ENCODE assay signal across 16 cellular contexts in the genomic region with DNA sequence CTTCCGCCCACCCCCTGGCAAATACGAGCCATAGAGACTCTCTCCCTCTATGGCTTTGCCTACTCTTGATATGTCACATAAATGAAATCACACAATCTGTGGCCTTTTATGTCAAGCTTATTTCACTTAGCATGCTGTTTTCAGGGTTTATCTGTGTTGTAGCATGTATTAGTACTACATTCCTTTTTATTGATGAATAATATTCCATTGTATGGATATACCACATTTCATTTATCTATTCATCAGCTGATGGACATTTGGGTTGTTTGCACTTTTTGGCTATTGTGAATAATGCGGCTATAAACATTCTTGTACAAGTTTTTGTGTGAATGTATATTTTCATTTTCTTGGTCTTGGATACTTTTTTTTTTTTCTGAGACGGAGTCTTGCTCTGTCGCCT.
"Had no signal": no experiment of that assay in that cellular context is flagged by ENCODE, and none has a peak within 500 bp of the region (broad histone marks: within the 10 kb centered on the region; RNA-seq: fewer than 3 reads in every experiment).

No MANE protein-coding gene starts in this region.

- H3K27me3 ChIP-seq: dorsolateral prefrontal cortex, esophagus muscularis mucosa, foreskin keratinocyte, gastroesophageal sphincter, heart left ventricle, hepatocyte, left lung had no signal

- H3K79me2 ChIP-seq: hepatocyte had no signal

- H2AFZ ChIP-seq: hepatocyte had no signal

- H3K27ac ChIP-seq: coronary artery, dorsolateral prefrontal cortex, esophagus muscularis mucosa, foreskin keratinocyte, gastroesophageal sphincter, heart left ventricle, hepatocyte, left lung, lower lobe of right lung had no signal

- H3K4me2 ChIP-seq: hepatocyte had no signal

- H3K4me1 ChIP-seq: esophagus muscularis mucosa, gastroesophageal sphincter, heart left ventricle, left lung had no signal

- H3K4me3 ChIP-seq: coronary artery, dorsolateral prefrontal cortex, esophagus muscularis mucosa, gastroesophageal sphincter, heart left ventricle, hepatocyte, left lung, lower lobe of right lung, mucosa of descending colon had no signal

- H3K36me3 ChIP-seq: esophagus muscularis mucosa, gastroesophageal sphincter, heart left ventricle, left lung, lower lobe of right lung had no signal

- ATAC-seq: foreskin keratinocyte, gastroesophageal sphincter, heart left ventricle, left cardiac atrium, left lung, left ventricle myocardium superior, lower lobe of right lung, mucosa of descending colon had no signal

- DNase-seq: dermis blood vessel endothelial cell; dorsolateral prefrontal cortex; effector CD4-positive, alpha-beta T cell; effector memory CD4-positive, alpha-beta T cell; foreskin keratinocyte; heart left ventricle; left cardiac atrium; left lung; left ventricle myocardium superior; lower lobe of right lung; mesenchymal stem cell; mucosa of descending colon had no signal

- H3K9me3 ChIP-seq: esophagus muscularis mucosa, gastroesophageal sphincter, heart left ventricle, left lung, lower lobe of right lung, mucosa of descending colon had no signal
